ENCODE assay signal across 14 cellular contexts in the genomic region with DNA sequence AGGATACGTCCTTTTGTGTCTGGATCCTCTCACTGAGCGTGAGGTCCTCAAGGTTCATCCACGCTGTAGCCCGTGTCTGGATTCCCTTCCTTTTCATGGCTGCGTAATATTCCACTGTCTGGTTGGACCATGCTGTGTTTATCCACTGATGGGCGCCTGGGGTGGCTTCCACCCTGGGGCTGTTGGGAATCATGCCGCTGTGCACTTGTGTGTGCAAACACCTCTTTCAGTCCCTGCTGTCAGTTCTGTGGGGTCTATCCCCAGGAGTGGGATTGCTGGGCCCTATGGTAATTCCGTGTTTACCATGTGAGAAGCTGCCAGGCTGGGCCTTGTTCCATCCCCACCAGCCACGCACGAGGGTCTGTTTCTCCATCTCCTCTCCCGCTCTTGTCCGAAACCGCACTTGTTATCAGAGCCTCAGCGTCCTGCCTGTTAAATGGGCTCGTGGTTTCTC.
"Had no signal": no experiment of that assay in that cellular context is flagged by ENCODE, and none has a peak within 500 bp of the region (broad histone marks: within the 10 kb centered on the region; RNA-seq: fewer than 3 reads in every experiment).

No MANE protein-coding gene starts in this region.

- H3K4me3 ChIP-seq: hepatocyte, spleen had no signal

- H3K36me3 ChIP-seq: neutrophil had no signal

- H3K27ac Mint-ChIP-seq: T-helper 17 cell had no signal

- H3K9me3 ChIP-seq: neutrophil, SK-N-SH had no signal

- H3K27me3 ChIP-seq: hepatocyte had no signal

- H3K27ac ChIP-seq: hepatocyte, neutrophil, spleen had no signal

- ATAC-seq: left ventricle myocardium superior, T-helper 17 cell had no signal

- H3K4me3 Mint-ChIP-seq: T-helper 17 cell had no signal

- DNase-seq: activated CD4-positive, alpha-beta T cell treated with anti-CD3 and anti-CD28 coated beads, Interleukin-2, amount 50 U/mL, for 48 hours; activated T-cell treated with anti-CD3 and anti-CD28 coated beads, Interleukin-2, amount 50 U/mL, for 48 hours; central memory CD4-positive, alpha-beta T cell; cortex of kidney; effector memory CD4-positive, alpha-beta T cell; left ventricle myocardium superior; SK-N-SH; stimulated activated CD4-positive, alpha-beta T cell treated with anti-CD3 and anti-CD28 coated beads, Interleukin-2, amount 100 ng/mL, for 24 hours; stimulated activated naive CD4-positive, alpha-beta T cell; substantia nigra; T-helper 17 cell had no signal
